Comparison of ENCODE assay signal across 5 cellular contexts in genomic region chr10:46740368-46740767, GRCh38.
A peak's percentile ranks its signal among the peaks of the same experiment; 100 is the strongest.
DNase-seq lines count a peak whose midpoint lies in the region; ATAC-seq, FAIRE-seq and TF ChIP-seq lines count a peak whose summit lies in the region.
"Not testable (repeated sequence)": the region's sequence is repeated elsewhere in the genome, so short reads cannot be mapped to it uniquely, and the experiment has no call there.

No MANE protein-coding gene starts in this region.

- FAIRE-seq in K562 (lab: Jason Lieb, UNC) = not testable (repeated sequence)

- H3K9me1 ChIP-seq in K562 (ENCODE audit: control insufficient read depth, insufficient read depth, low read length) = not testable (repeated sequence)

- not testable (repeated sequence) for TF ChIP-seq CTCF in K562 (IDR thresholded peaks at IDR 0.05 in 2 of 3, conservative IDR thresholded peaks at IDR 0.05 in 1 of 3; ENCODE audit: insufficient read depth in 2 of 3, low read depth in 1 of 3, low read length in 3 of 3); right lobe of liver (IDR thresholded peaks at IDR 0.05); mucosa of descending colon (IDR thresholded peaks at IDR 0.05)

- H3K79me2 ChIP-seq in K562 (ENCODE audit: control insufficient read depth, insufficient read depth, low read length) = not testable (repeated sequence)

- TF ChIP-seq RAD21 in K562 (CRISPR knock-in tag; conservative IDR thresholded peaks at IDR 0.05 in 1 of 2, IDR thresholded peaks at IDR 0.05 in 1 of 2) = not testable (repeated sequence)

- not testable (repeated sequence) for H3K9me3 ChIP-seq in K562 (replicated peaks; ENCODE audit: control insufficient read depth, insufficient read depth, low read depth, low read length); right lobe of liver; mucosa of descending colon

- H3K9ac ChIP-seq in K562 (ENCODE audit: insufficient read depth in 1 of 2, low read depth in 2 of 2, low read length in 2 of 2) = not testable (repeated sequence)

- BruUV-seq in K562 (replicated peaks; lab: Mats Ljungman, UMichigan) = not testable (repeated sequence)

- intact Hi-C loops in K562 (cut with micrococcal nuclease); left colon (cut with DNase I, micrococcal nuclease); right lobe of liver (cut with DNase I); mucosa of descending colon (cut with DNase I, micrococcal nuclease): not testable (repeated sequence)

- not testable (repeated sequence) for TF ChIP-seq EP300 in K562 (IDR thresholded peaks at IDR 0.05; ENCODE audit: low read length)

- in situ Hi-C loops in K562 (cut with MboI) = not testable (repeated sequence)

- CTCF ChIA-PET in K562 (lab: Yijun Ruan, JAX; ENCODE audit: low intra/inter-chr PET ratio) = not testable (repeated sequence)

- not testable (repeated sequence) for H4K20me1 ChIP-seq in K562 (replicated peaks; ENCODE audit: control insufficient read depth, insufficient read depth, low read length)

- TF ChIP-seq POLR2A in K562 (conservative IDR thresholded peaks at IDR 0.05); right lobe of liver (IDR thresholded peaks at IDR 0.05): not testable (repeated sequence)

- H3K27ac ChIP-seq in K562 (ENCODE audit: extremely low read depth, low read depth, low read length) = not testable (repeated sequence)
- H3K27ac ChIP-seq in right lobe of liver = peak overlapping the region in 1 of 3 donors; percentile 33

- POLR2A ChIA-PET in K562 (lab: Yijun Ruan, JAX) = not testable (repeated sequence)

- not testable (repeated sequence) for H2AFZ ChIP-seq in K562 (ENCODE audit: low read depth, low read length)

- H3K27me3 ChIP-seq in K562 (ENCODE audit: control insufficient read depth in 2 of 2, insufficient read depth in 2 of 2, low read length in 2 of 2); right lobe of liver: not testable (repeated sequence)

- not testable (repeated sequence) for H3K4me1 ChIP-seq in K562 (replicated peaks in 1 of 2; ENCODE audit: control insufficient read depth in 2 of 2, insufficient read depth in 2 of 2, low read length in 2 of 2); right lobe of liver; mucosa of descending colon (ENCODE audit: low read depth)

- not testable (repeated sequence) for H3K4me2 ChIP-seq in K562 (ENCODE audit: insufficient read depth, low read length)

- H3K4me3 ChIP-seq in K562, mucosa of descending colon: not testable (repeated sequence)
- H3K4me3 ChIP-seq in right lobe of liver = peak overlapping the region in 2 of 3 donors; percentile 14 to 34

- not testable (repeated sequence) for H3K36me3 ChIP-seq in K562 (ENCODE audit: control insufficient read depth, insufficient read depth, low read length); right lobe of liver; mucosa of descending colon (ENCODE audit: low read depth)

- DNase-seq in K562 (ENCODE audit: extremely low read depth in 1 of 4, low spot score in 3 of 4); left colon; left lobe of liver (ENCODE audit: low spot score); right lobe of liver; mucosa of descending colon: not testable (repeated sequence)

- ATAC-seq in K562 = peak; percentile 35; the same call in 2 of the 3 replicates
- ATAC-seq in left colon = peak; percentile 77
- ATAC-seq in left lobe of liver = peak; percentile 90
- peak; percentile 41 to 96 (median 74) for ATAC-seq in right lobe of liver
- ATAC-seq in mucosa of descending colon = peak; percentile 36

- 3% methylated on average over 8 of the region's 17 CpGs for WGBS in K562 (ENCODE audit: insufficient coverage, low coverage, missing lambda C conversion rate)
- 64% methylated on average over 7 of the region's 17 CpGs for WGBS in right lobe of liver (ENCODE audit: insufficient coverage, low coverage, low lambda C conversion rate, missing lambda C conversion rate)

Comparison
In these comparisons a context has a peak if more than half of its experiments do, and no peak if none do; other contexts are left out.
1. ATAC-seq: peak in every context shown above with its lines; median percentile 90 in left lobe of liver; 77 in left colon; 74 in right lobe of liver; 36 in mucosa of descending colon; 35 in K562.